Comparison of ENCODE assay signal across 22 cellular contexts in genomic region chr2:24840962-24841945, GRCh38.
"Had no signal": no experiment of that assay in that cellular context is flagged by ENCODE, and none has a peak within 500 bp of the region (broad histone marks: within the 10 kb centered on the region; RNA-seq: fewer than 3 reads in every experiment).

No MANE protein-coding gene starts in this region.

- H3K4me1 ChIP-seq: heart left ventricle, tibial artery had no signal

- H3K27me3 ChIP-seq: heart left ventricle, tibial artery had no signal

- H3K27ac Mint-ChIP-seq: activated CD8-positive, alpha-beta memory T cell treated with anti-CD3 and anti-CD28 coated beads, Interleukin-2, amount 10 ng/mL, durations not matched to agents 7 days and 5 days; activated naive CD8-positive, alpha-beta T cell treated with anti-CD3 and anti-CD28 coated beads, Interleukin-2, amount 50 U/mL, for 24 hours; activated T-helper 17 cell treated with anti-CD3 and anti-CD28 coated beads, Interleukin-2, amount 50 U/mL, for 72 hours; natural killer cell; T-helper 1 cell treated with Interleukin-12 subunit alpha and Interleukin-12 subunit beta and Interleukin-4 antibody, amounts not matched to agents 30 μg/mL and 1 μg/mL, for 36 hours had no signal

- H3K9me3 ChIP-seq: heart left ventricle, tibial artery had no signal

- DNase-seq: activated CD4-positive, alpha-beta T cell treated with anti-CD3 and anti-CD28 coated beads, Interleukin-2, amount 50 U/mL, for 4 hours; activated CD8-positive, alpha-beta memory T cell treated with anti-CD3 and anti-CD28 coated beads, Interleukin-2, amount 10 ng/mL, durations not matched to agents 7 days and 5 days; activated naive CD4-positive, alpha-beta T cell treated with Interleukin-2 at 50 U/mL for 16 hours; activated naive CD8-positive, alpha-beta T cell treated with anti-CD3 and anti-CD28 coated beads, Interleukin-2, amount 50 U/mL, for 24 hours; activated T-cell treated with anti-CD3 and anti-CD28 coated beads, Interleukin-2, amount 50 U/mL, for 1 hour; central memory CD4-positive, alpha-beta T cell; erythroblast; kidney glomerular epithelial cell; left ventricle myocardium superior; mesendoderm; natural killer cell; stimulated activated CD4-positive, alpha-beta T cell treated with anti-CD3 and anti-CD28 coated beads, Interleukin-12 subunit alpha, Interleukin-12 subunit beta, amount 100 ng/mL, for 4 hours; stimulated activated CD4-positive, alpha-beta T cell treated with anti-CD3 and anti-CD28 coated beads, Interleukin-1b, Interleukin-23, amount 100 ng/mL, for 48 hours; stimulated activated CD8-positive, alpha-beta memory T cell treated with anti-CD3 and anti-CD28 coated beads, Interleukin-4, amount 100 ng/mL, for 48 hours; stimulated activated naive CD4-positive, alpha-beta T cell treated with Interleukin-2 at 50 U/mL for 16 hours; tibial artery had no signal

- ATAC-seq: activated CD4-positive, CD25-positive, alpha-beta regulatory T cell treated with anti-CD3 and anti-CD28 coated beads, Interleukin-2, amount 50 U/mL, for 24 hours; activated CD8-positive, alpha-beta memory T cell treated with anti-CD3 and anti-CD28 coated beads, Interleukin-2, amount 10 ng/mL, durations not matched to agents 7 days and 5 days; activated naive CD8-positive, alpha-beta T cell treated with anti-CD3 and anti-CD28 coated beads, Interleukin-2, amount 50 U/mL, for 24 hours; activated T-helper 17 cell treated with anti-CD3 and anti-CD28 coated beads, Interleukin-2, amount 50 U/mL, for 72 hours; heart left ventricle; left ventricle myocardium superior; natural killer cell had no signal

- H3K27me3 Mint-ChIP-seq: activated CD8-positive, alpha-beta memory T cell treated with anti-CD3 and anti-CD28 coated beads, Interleukin-2, amount 10 ng/mL, durations not matched to agents 7 days and 5 days; activated naive CD8-positive, alpha-beta T cell treated with anti-CD3 and anti-CD28 coated beads, Interleukin-2, amount 50 U/mL, for 24 hours; activated T-helper 17 cell treated with anti-CD3 and anti-CD28 coated beads, Interleukin-2, amount 50 U/mL, for 72 hours; brain had no signal

- H3K4me3 ChIP-seq: coronary artery, heart left ventricle, tibial artery had no signal

- H3K9me3 Mint-ChIP-seq: activated naive CD8-positive, alpha-beta T cell treated with anti-CD3 and anti-CD28 coated beads, Interleukin-2, amount 50 U/mL, for 24 hours; activated T-helper 17 cell treated with anti-CD3 and anti-CD28 coated beads, Interleukin-2, amount 50 U/mL, for 72 hours; natural killer cell; T-helper 1 cell treated with Interleukin-12 subunit alpha and Interleukin-12 subunit beta and Interleukin-4 antibody, amounts not matched to agents 30 μg/mL and 1 μg/mL, for 36 hours had no signal

- H3K4me3 Mint-ChIP-seq: activated CD8-positive, alpha-beta memory T cell treated with anti-CD3 and anti-CD28 coated beads, Interleukin-2, amount 10 ng/mL, durations not matched to agents 7 days and 5 days; activated naive CD8-positive, alpha-beta T cell treated with anti-CD3 and anti-CD28 coated beads, Interleukin-2, amount 50 U/mL, for 24 hours; activated T-helper 17 cell treated with anti-CD3 and anti-CD28 coated beads, Interleukin-2, amount 50 U/mL, for 72 hours; brain; natural killer cell; T-helper 1 cell treated with Interleukin-12 subunit alpha and Interleukin-12 subunit beta and Interleukin-4 antibody, amounts not matched to agents 30 μg/mL and 1 μg/mL, for 36 hours had no signal

- H3K36me3 Mint-ChIP-seq: natural killer cell had no signal

- H3K27ac ChIP-seq: coronary artery, heart left ventricle, tibial artery had no signal

- H3K4me1 Mint-ChIP-seq: activated CD8-positive, alpha-beta memory T cell treated with anti-CD3 and anti-CD28 coated beads, Interleukin-2, amount 10 ng/mL, durations not matched to agents 7 days and 5 days; activated naive CD8-positive, alpha-beta T cell treated with anti-CD3 and anti-CD28 coated beads, Interleukin-2, amount 50 U/mL, for 24 hours; brain; natural killer cell had no signal
